In the genomic region with DNA sequence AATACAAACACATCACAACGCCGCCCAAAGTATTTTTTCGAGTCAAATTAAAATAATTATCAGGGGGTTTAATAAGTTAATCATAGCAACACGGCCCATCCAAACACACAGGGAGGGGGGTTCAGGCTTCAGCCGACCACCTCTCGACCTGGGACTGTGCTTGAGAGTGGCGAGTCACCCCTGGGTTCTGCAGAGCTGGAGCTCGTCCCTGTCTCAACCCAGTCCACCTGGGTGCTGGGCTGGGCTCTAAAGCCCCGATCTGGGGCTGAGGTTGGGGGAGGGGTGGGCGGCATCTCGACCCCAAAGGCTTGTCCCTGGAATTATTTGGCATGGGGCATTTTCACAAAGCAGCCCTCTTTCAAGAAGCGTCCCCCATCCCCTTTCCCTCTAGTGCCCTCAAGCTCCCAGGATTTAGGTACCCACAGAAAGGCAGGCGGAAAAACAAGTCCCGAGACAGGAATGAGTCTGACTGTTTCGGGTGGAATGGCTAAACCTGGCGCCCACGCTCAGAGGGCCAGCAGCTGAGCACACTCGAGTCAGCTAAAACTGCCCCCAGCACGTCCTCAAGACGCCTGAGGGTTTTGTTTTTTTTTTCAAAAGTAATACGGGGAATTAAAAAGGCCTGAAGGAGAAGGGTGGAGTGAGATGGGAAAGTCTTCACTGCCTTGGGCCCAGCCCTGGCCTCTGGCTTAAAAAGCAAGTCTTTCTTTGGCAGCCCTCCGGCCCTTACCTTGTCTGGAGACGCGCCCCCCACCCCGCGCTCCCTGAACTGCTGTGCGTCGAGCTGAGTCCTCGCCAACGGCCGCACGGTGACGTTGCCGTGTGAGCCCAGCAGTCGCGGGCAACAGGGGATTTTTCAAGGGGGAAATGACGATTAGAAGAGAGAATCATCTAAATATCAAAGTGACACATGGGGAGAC, we compare ENCODE assay signal across 14 cellular contexts. TPM values are rescaled to one million over a fixed set of nuclear protein-coding genes. Genes with fewer than 3 reads are reported as not detected.
A peak's percentile ranks its signal among the peaks of the same experiment; 100 is the strongest.
DNase-seq lines count a peak whose midpoint lies in the region; ATAC-seq and TF ChIP-seq lines count a peak whose summit lies in the region.
"Had no signal": no experiment of that assay in that cellular context is flagged by ENCODE, and none has a peak within 500 bp of the region (broad histone marks: within the 10 kb centered on the region; RNA-seq: fewer than 3 reads in every experiment).

No MANE protein-coding gene starts in this region.

- H3K9ac ChIP-seq in mammary epithelial cell (ENCODE audit: insufficient read depth, low read length): no peak overlapping the region

- H3K27me3 ChIP-seq in mammary epithelial cell (ENCODE audit: insufficient read depth, low read length): peaks cover 69% of the 10 kb centered on the region
- no peaks in the 10 kb centered on the region for H3K27me3 ChIP-seq in right cardiac atrium (ENCODE audit: control insufficient read depth, insufficient read depth)

- ATAC-seq in right cardiac atrium: no peak
- ATAC-seq: body of pancreas had no signal

- H3K27ac ChIP-seq in mammary epithelial cell (ENCODE audit: insufficient read depth, low read depth, low read length) (no peak overlapping the region), right cardiac atrium (ENCODE audit: low read length) (no peak overlapping the region)
- H3K27ac ChIP-seq: body of pancreas had no signal

- dilution Hi-C loops in mammary epithelial cell (cut with HindIII; ENCODE audit: low sequenced_read_pairs): no loop called here

- H3K27ac Mint-ChIP-seq in MCF 10A (ENCODE audit: low read depth, unreplicated experiment): no peak overlapping the region
- H3K27ac Mint-ChIP-seq in type B pancreatic cell: no peak overlapping the region

- no peaks in the 10 kb centered on the region for H3K79me2 ChIP-seq in mammary epithelial cell (ENCODE audit: insufficient read depth, low read length)

- H3K9me3 Mint-ChIP-seq in MCF 10A (ENCODE audit: unreplicated experiment) (no peaks in the 10 kb centered on the region), type B pancreatic cell (peaks cover 6% of the 10 kb centered on the region)

- H3K4me3 ChIP-seq in mammary epithelial cell (replicated peaks in 1 of 3; ENCODE audit: insufficient read depth in 1 of 3, low read depth in 2 of 3, low read length in 3 of 3) (no peak overlapping the region), right cardiac atrium (ENCODE audit: low read length) (no peak overlapping the region)
- H3K4me3 ChIP-seq: body of pancreas had no signal

- 9% methylated on average over 27 of the region's 37 CpGs for WGBS in mammary epithelial cell (ENCODE audit: low coverage, missing lambda C conversion rate)
- 69% methylated on average over 37 of the region's 37 CpGs for WGBS in right cardiac atrium

- peaks cover 7% of the 10 kb centered on the region for H3K27me3 Mint-ChIP-seq in MCF 10A (ENCODE audit: insufficient read depth, unreplicated experiment)
- peaks cover 95% of the 10 kb centered on the region for H3K27me3 Mint-ChIP-seq in type B pancreatic cell

- no peaks in the 10 kb centered on the region for H3K9me3 ChIP-seq in mammary epithelial cell (replicated peaks; ENCODE audit: insufficient read depth, low read length)
- H3K9me3 ChIP-seq in right cardiac atrium (ENCODE audit: control insufficient read depth, low read length): no peaks in the 10 kb centered on the region
- H3K9me3 ChIP-seq: body of pancreas had no signal

- no peaks in the 10 kb centered on the region for H3K36me3 ChIP-seq in mammary epithelial cell (ENCODE audit: insufficient read depth, low read length)

- CTCF ChIA-PET in mammary epithelial cell (lab: Charles Lee; ENCODE audit: low non-redundant PET) (no interaction called here), MCF 10A (lab: Yijun Ruan, JAX) (interaction anchor here (0.5 to 1.0 kb wide), 4 partner anchors 20 to 176 kb away, joined by 3 to 4 read pairs (median 4); no protein-coding TSS in a partner anchor)

- DNase-seq in mammary epithelial cell (no peak), MCF 10A (ENCODE audit: unreplicated experiment) (no peak), OCI-M1 (lab: John Stamatoyannopoulos, UW) (peak; percentile 47), islet precursor cell (peak; percentile 68), type B pancreatic cell (ENCODE audit: extremely low spot score, unreplicated experiment) (no peak), putamen (ENCODE audit: low spot score) (no peak), right cardiac atrium (no peak), DMS 273 (lab: John Stamatoyannopoulos, UW; ENCODE audit: unreplicated experiment) (no peak)
- DNase-seq: activated CD8-positive, alpha-beta memory T cell treated with anti-CD3 and anti-CD28 coated beads for 24 hours; body of pancreas; NCI-H510A; stimulated activated CD4-positive, alpha-beta T cell treated with anti-CD3 and anti-CD28 coated beads, Interleukin-2, amount 100 ng/mL, for 48 hours; T-helper 9 cell had no signal

- no peak overlapping the region for H3K4me3 Mint-ChIP-seq in MCF 10A (ENCODE audit: unreplicated experiment)
- H3K4me3 Mint-ChIP-seq in type B pancreatic cell: peak overlapping the region; percentile 57

- intact Hi-C loops in mammary epithelial cell (cut with micrococcal nuclease): no loop called here
- intact Hi-C loops in MCF 10A (cut with micrococcal nuclease): no loop called here
- intact Hi-C loops in right cardiac atrium (cut with DNase I): loop anchor here in 2 of 4 donors (5.0 to 10.0 kb wide), 2 partner anchors 49 to 52 kb away; no protein-coding TSS in a partner anchor

- peaks cover 6% of the 10 kb centered on the region for H3K36me3 Mint-ChIP-seq in MCF 10A (ENCODE audit: insufficient read depth, unreplicated experiment)
- H3K36me3 Mint-ChIP-seq in type B pancreatic cell: peaks cover 8% of the 10 kb centered on the region

- no peak for TF ChIP-seq CTCF in mammary epithelial cell (conservative IDR thresholded peaks at IDR 0.05 in 1 of 2, IDR thresholded peaks at IDR 0.05 in 1 of 2; ENCODE audit: extremely low read depth in 1 of 2, insufficient read depth in 1 of 2, low read depth in 1 of 2, low read length in 2 of 2)
- TF ChIP-seq CTCF in MCF 10A (IDR thresholded peaks at IDR 0.05; ENCODE audit: unreplicated experiment): no peak
- no peak for TF ChIP-seq CTCF in type B pancreatic cell (conservative IDR thresholded peaks at IDR 0.05)

- H2AFZ ChIP-seq in mammary epithelial cell (ENCODE audit: low read depth, low read length): peak overlapping the region; percentile 16

- in situ Hi-C loops in mammary epithelial cell (cut with MboI; ENCODE audit: low sequenced_read_pairs in 2 of 2): loop anchor here in 1 of 2 donors (25.0 kb wide), 1 partner anchor 874 kb away; no protein-coding TSS in a partner anchor

- no peak overlapping the region for H3K4me2 ChIP-seq in mammary epithelial cell (ENCODE audit: insufficient read depth, low read depth, low read length)

- no peaks in the 10 kb centered on the region for H4K20me1 ChIP-seq in mammary epithelial cell (ENCODE audit: insufficient read depth, low read length)

- BruUV-seq in mammary epithelial cell (replicated peaks; lab: Mats Ljungman, UMichigan) (no TSS peak), MCF 10A (replicated peaks; lab: Mats Ljungman, UMichigan) (no TSS peak)

- POLR2A ChIA-PET in MCF 10A (lab: Yijun Ruan, JAX): interaction anchor here (0.6 to 0.7 kb wide), 3 partner anchors 20 to 886 kb away, joined by 3 read pairs; no protein-coding TSS in a partner anchor

- peaks cover 5% of the 10 kb centered on the region for H3K4me1 ChIP-seq in mammary epithelial cell (ENCODE audit: insufficient read depth, low read length)
- no peaks in the 10 kb centered on the region for H3K4me1 ChIP-seq in right cardiac atrium (ENCODE audit: control insufficient read depth, insufficient read depth, low read length)

- H3K4me1 Mint-ChIP-seq in MCF 10A (ENCODE audit: insufficient read depth, unreplicated experiment): no peaks in the 10 kb centered on the region
- H3K4me1 Mint-ChIP-seq in type B pancreatic cell (ENCODE audit: unreplicated experiment): peaks cover 47% of the 10 kb centered on the region

RNA-seq across cellular contexts. Expression of a gene that starts 32.5 kb away (rescaled TPM):
- total RNA-seq in mammary epithelial cell (10 to 100 TPM in 1 of 2 donors, 1 to 10 TPM in 1; 3.2 to 34.1 TPM), MCF 10A (2022) (9.6 and 10.9 TPM in 2 replicates), type B pancreatic cell (ENCODE audit: low replicate concordance) (135 and 270 TPM in 2 replicates), right cardiac atrium (10 to 100 TPM; 44.3 to 68.6 (median 54.8) TPM)
- polyA plus RNA-seq in mammary epithelial cell (17.8 TPM), right cardiac atrium (43.0 TPM)
- polyA minus RNA-seq in mammary epithelial cell: 31.9 TPM
- total RNA-seq: mononuclear cell had no signal

Comparison
In these comparisons a context has a peak if more than half of its experiments do, and no peak if none do; other contexts are left out.
1. DNase-seq: peak in OCI-M1 (single experiment) and islet precursor cell (single experiment); none in mammary epithelial cell (single experiment), MCF 10A (single experiment), type B pancreatic cell (single experiment), putamen (single experiment), right cardiac atrium (0 of 3) and DMS 273 (single experiment).